25 cellular contexts compared by ENCODE assay signal in genomic region chr5:40481226-40481625, GRCh38.
A peak's percentile ranks its signal among the peaks of the same experiment; 100 is the strongest.
DNase-seq lines count a peak whose midpoint lies in the region; ATAC-seq, FAIRE-seq and TF ChIP-seq lines count a peak whose summit lies in the region.
"Had no signal": no experiment of that assay in that cellular context is flagged by ENCODE, and none has a peak within 500 bp of the region (broad histone marks: within the 10 kb centered on the region; RNA-seq: fewer than 3 reads in every experiment).

No MANE protein-coding gene starts in this region.

- H3K27ac Mint-ChIP-seq in T-helper 2 cell treated with Interferon-gamma antibody and Interleukin-4, amounts not matched to agents 5 μg/mL and 100 μg/mL, for 36 hours, result peak overlapping the region; percentile 67
- H3K27ac Mint-ChIP-seq in glutamatergic neuron (ENCODE audit: unreplicated experiment), result no peak overlapping the region
- H3K27ac Mint-ChIP-seq: endodermal cell, WTC11 had no signal

- no peak overlapping the region for H3K27ac ChIP-seq in RWPE2 (ENCODE audit: poor library complexity, severe bottlenecking)
- no peak overlapping the region for H3K27ac ChIP-seq in ascending aorta
- H3K27ac ChIP-seq: 22Rv1, Peyer's patch, tibial nerve had no signal

- H3K4me1 ChIP-seq in RWPE2 (ENCODE audit: insufficient read depth, poor library complexity, severe bottlenecking) (peaks cover 27% of the 10 kb centered on the region), ascending aorta (peaks cover 0 to 3% of the 10 kb centered on the region in 2 donors)
- H3K4me1 ChIP-seq: Caco-2, tibial nerve had no signal

- no peak overlapping the region for H3K4me3 Mint-ChIP-seq in T-helper 2 cell treated with Interferon-gamma antibody and Interleukin-4, amounts not matched to agents 5 μg/mL and 100 μg/mL, for 36 hours
- H3K4me3 Mint-ChIP-seq in glutamatergic neuron (ENCODE audit: unreplicated experiment), result no peak overlapping the region
- H3K4me3 Mint-ChIP-seq: endodermal cell, WTC11 had no signal

- FAIRE-seq in GM19239 (lab: Jason Lieb, UNC), result peak; percentile 35
- FAIRE-seq: H1 had no signal

- TF ChIP-seq CTCF in RWPE2 (IDR thresholded peaks at IDR 0.05; ENCODE audit: poor library complexity, severe bottlenecking) (no peak), epithelial cell of esophagus (IDR thresholded peaks at IDR 0.05; ENCODE audit: insufficient read depth, low read depth, low read length, missing control alignments) (no peak), glutamatergic neuron (IDR thresholded peaks at IDR 0.05; ENCODE audit: partially characterized antibody, unreplicated experiment) (no peak), ascending aorta (IDR thresholded peaks at IDR 0.05) (no peak)

- peak; percentile 82 for ATAC-seq in RWPE2 (ENCODE audit: low read depth)
- no peak for ATAC-seq in HG03025 (IDR thresholded peaks at IDR 0.05; ENCODE audit: low FRiP score, unreplicated experiment)
- ATAC-seq: WTC11 had no signal

- DNase-seq in T-helper 2 cell treated with Interferon-gamma antibody and Interleukin-4, amounts not matched to agents 5 μg/mL and 100 μg/mL, for 36 hours (ENCODE audit: low spot score), result no peak
- DNase-seq in T-helper 2 cell, result no peak
- no peak for DNase-seq in GM19239 (ENCODE audit: insufficient read length, low spot score)
- no peak for DNase-seq in RWPE2 (ENCODE audit: low spot score)
- peak; percentile 80 for DNase-seq in epithelial cell of esophagus (ENCODE audit: low read depth)
- DNase-seq in glutamatergic neuron, result no peak
- no peak for DNase-seq in ascending aorta (ENCODE audit: low spot score in 2 of 2)
- DNase-seq: Caco-2; cortex of kidney; DMS79 treated with DMSO at 0.1 percent for 48 hours; endodermal cell; left cardiac atrium; mesenchymal stem cell; NCI-H1436 treated with DMSO at 0.1 percent for 48 hours; NCI-H510A treated with DMSO at 0.1 percent for 48 hours; NK-92 treated with Interleukin-12 subunit alpha and Interleukin-12 subunit beta, amount 100 ng/mL, for 24 hours; Peyer's patch; SK-N-SH; stimulated activated naive CD8-positive, alpha-beta T cell treated with anti-CD3 and anti-CD28 coated beads, Interleukin-15, Interleukin-2, amounts not matched to agents 100 U/mL and 50 U/mL, for 24 hours had no signal

- peaks cover 57% of the 10 kb centered on the region for H3K4me1 Mint-ChIP-seq in T-helper 2 cell treated with Interferon-gamma antibody and Interleukin-4, amounts not matched to agents 5 μg/mL and 100 μg/mL, for 36 hours (ENCODE audit: low read depth)
- no peaks in the 10 kb centered on the region for H3K4me1 Mint-ChIP-seq in glutamatergic neuron (ENCODE audit: low read depth, unreplicated experiment)
- H3K4me1 Mint-ChIP-seq: endodermal cell, WTC11 had no signal

- intact Hi-C loops in ascending aorta (cut with DNase I), result no loop called here

- peaks cover 3% of the 10 kb centered on the region for H3K9me3 ChIP-seq in RWPE2 (ENCODE audit: severe bottlenecking)
- H3K9me3 ChIP-seq in ascending aorta, result no peaks in the 10 kb centered on the region
- H3K9me3 ChIP-seq: Caco-2, Peyer's patch, SK-N-SH had no signal

- H3K4me3 ChIP-seq in RWPE2 (ENCODE audit: severe bottlenecking) (no peak overlapping the region), epithelial cell of esophagus (ENCODE audit: low read length) (no peak overlapping the region), ascending aorta (no peak overlapping the region)
- H3K4me3 ChIP-seq: Peyer's patch, smooth muscle cell, tibial nerve had no signal

- H3K36me3 ChIP-seq in RWPE2 (ENCODE audit: low read depth) (no peaks in the 10 kb centered on the region), ascending aorta (no peaks in the 10 kb centered on the region)
- H3K36me3 ChIP-seq: Peyer's patch, tibial nerve had no signal

- H3K27me3 ChIP-seq in RWPE2 (ENCODE audit: insufficient read depth, poor library complexity, severe bottlenecking), result no peaks in the 10 kb centered on the region
- no peaks in the 10 kb centered on the region for H3K27me3 ChIP-seq in ascending aorta
- H3K27me3 ChIP-seq: Peyer's patch, tibial nerve had no signal

- peaks cover 4% of the 10 kb centered on the region for H3K9me3 Mint-ChIP-seq in T-helper 2 cell treated with Interferon-gamma antibody and Interleukin-4, amounts not matched to agents 5 μg/mL and 100 μg/mL, for 36 hours
- H3K9me3 Mint-ChIP-seq in glutamatergic neuron (ENCODE audit: unreplicated experiment), result no peaks in the 10 kb centered on the region
- H3K9me3 Mint-ChIP-seq: endodermal cell, WTC11 had no signal

- H3K36me3 Mint-ChIP-seq in T-helper 2 cell treated with Interferon-gamma antibody and Interleukin-4, amounts not matched to agents 5 μg/mL and 100 μg/mL, for 36 hours (ENCODE audit: low read depth), result peaks cover 6% of the 10 kb centered on the region
- H3K36me3 Mint-ChIP-seq in glutamatergic neuron (ENCODE audit: unreplicated experiment), result no peaks in the 10 kb centered on the region
- H3K36me3 Mint-ChIP-seq: WTC11 had no signal

- no peaks in the 10 kb centered on the region for H3K27me3 Mint-ChIP-seq in T-helper 2 cell treated with Interferon-gamma antibody and Interleukin-4, amounts not matched to agents 5 μg/mL and 100 μg/mL, for 36 hours (ENCODE audit: low read depth)
- H3K27me3 Mint-ChIP-seq in glutamatergic neuron (ENCODE audit: unreplicated experiment), result no peaks in the 10 kb centered on the region
